Comparison of ENCODE assay signal across 8 cellular contexts in the genomic region with DNA sequence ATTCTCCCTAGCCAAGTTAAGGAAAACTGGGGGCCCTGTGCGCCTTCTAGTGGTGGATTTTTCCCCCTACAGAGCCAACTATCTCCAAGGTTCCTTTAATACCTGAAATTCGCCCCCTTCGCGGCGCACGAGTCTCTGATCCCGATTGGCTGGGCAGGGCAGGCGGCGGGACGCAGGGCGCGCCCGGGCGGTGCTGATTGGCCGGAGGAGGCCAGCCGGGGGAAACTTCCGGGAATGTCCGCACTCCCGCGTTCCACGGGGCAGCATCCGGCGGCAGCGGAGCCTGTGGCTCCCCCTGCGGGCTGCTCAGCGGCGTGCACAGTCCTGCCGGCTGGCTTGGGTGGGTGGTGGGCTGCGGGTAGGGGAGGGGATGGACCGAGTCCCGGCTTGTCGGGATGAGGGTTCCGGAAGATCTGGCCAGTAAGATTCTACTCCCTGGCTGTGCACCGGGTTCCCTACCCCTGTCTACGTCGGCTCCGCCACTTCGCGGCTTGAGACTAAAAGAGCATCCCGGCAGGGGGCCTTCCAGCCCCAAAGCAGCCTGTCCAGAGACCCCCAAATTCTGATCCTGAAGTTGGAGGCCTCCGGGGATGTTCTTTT. TPM values are rescaled to one million over a fixed set of nuclear protein-coding genes. Genes with fewer than 3 reads are reported as not detected.
DNase-seq lines count a peak whose midpoint lies in the region; ATAC-seq lines count a peak whose summit lies in the region.

A gene (plus strand): TSS at position 241 of the 600 bp plus-strand sequence. CDS start 515 bp downstream, outside the sequence.

- no peaks in the 10 kb centered on the region for H3K27me3 ChIP-seq in mononuclear cell (ENCODE audit: insufficient read depth, low read length)

- no peaks in the 10 kb centered on the region for H3K9me3 ChIP-seq in mononuclear cell (ENCODE audit: low read depth, low read length)

- peak within 1 kb of the TSS; percentile 57 for H3K4me3 ChIP-seq in mononuclear cell (ENCODE audit: low read length)

- peak; percentile 68 for ATAC-seq in GM21526 (IDR thresholded peaks at IDR 0.05; ENCODE audit: low FRiP score, unreplicated experiment)

- DNase-seq in DMS153 (lab: John Stamatoyannopoulos, UW), result peak; percentile 90
- peak; percentile 99 for DNase-seq in HuH-7.5 (ENCODE audit: low spot score)
- DNase-seq in OCI-M1 (lab: John Stamatoyannopoulos, UW), result peak; percentile 99
- DNase-seq in activated T-cell treated with anti-CD3 and anti-CD28 coated beads for 4 hours, result peak; percentile 75
- peak; percentile 98 for DNase-seq in epidermal melanocyte (ENCODE audit: insufficient read length, low spot score)
- peak; percentile 67 to 83 for DNase-seq in stimulated activated CD8-positive, alpha-beta memory T cell treated with anti-CD3 and anti-CD28 coated beads, Interleukin-4, amount 100 ng/mL, for 1 hour (ENCODE audit: low read depth in 2 of 2, low spot score in 1 of 2)

- peaks cover 55% of the 10 kb centered on the region for H3K4me1 ChIP-seq in mononuclear cell (ENCODE audit: insufficient read depth, low read length)

RNA-seq across cellular contexts. Expression of the gene that starts here (rescaled TPM):
- total RNA-seq in mononuclear cell, result 8.9 TPM

Comparison
In these comparisons a context has a peak if more than half of its experiments do, and no peak if none do; other contexts are left out.
1. Peak in every context shown above with its lines: DNase-seq, ATAC-seq and H3K4me3 ChIP-seq.